ENCODE assay signal across 16 cellular contexts in genomic region chr9:89845321-89845720, GRCh38.
DNase-seq lines count a peak whose midpoint lies in the region; ATAC-seq and TF ChIP-seq lines count a peak whose summit lies in the region.
"Had no signal": no experiment of that assay in that cellular context is flagged by ENCODE, and none has a peak within 500 bp of the region (broad histone marks: within the 10 kb centered on the region; RNA-seq: fewer than 3 reads in every experiment).

No MANE protein-coding gene starts in this region.

- H3K4me3 ChIP-seq in esophagus muscularis mucosa = no peak overlapping the region
- H3K4me3 ChIP-seq in lower leg skin (ENCODE audit: low read depth, poor library complexity, severe bottlenecking) = no peak overlapping the region
- H3K4me3 ChIP-seq in WERI-Rb-1 (ENCODE audit: low read depth, low read length) = no peak overlapping the region
- H3K4me3 ChIP-seq: A549 had no signal

- peak; percentile 70 for DNase-seq in esophagus muscularis mucosa (ENCODE audit: extremely low spot score)
- DNase-seq in lower leg skin (ENCODE audit: low spot score in 2 of 2) = peak; percentile 10 to 50
- DNase-seq in WERI-Rb-1 = no peak
- no peak for DNase-seq in activated CD8-positive, alpha-beta T cell treated with anti-CD3 and anti-CD28 coated beads for 36 hours
- DNase-seq in substantia nigra (lab: John Stamatoyannopoulos, UW) = no peak
- DNase-seq: BE2C; CD8-positive, alpha-beta T cell; COR-L47; EL; H7; IMR-90 had no signal

- CTCF ChIA-PET in activated CD8-positive, alpha-beta T cell treated with anti-CD3 and anti-CD28 coated beads for 36 hours (lab: Charles Lee) = no interaction called here

- POLR2A ChIA-PET in activated CD8-positive, alpha-beta T cell treated with anti-CD3 and anti-CD28 coated beads for 36 hours (lab: Charles Lee) = no interaction called here

- no peaks in the 10 kb centered on the region for H3K27me3 Mint-ChIP-seq in activated CD8-positive, alpha-beta T cell treated with anti-CD3 and anti-CD28 coated beads for 36 hours

- no peaks in the 10 kb centered on the region for H3K4me1 Mint-ChIP-seq in activated CD8-positive, alpha-beta T cell treated with anti-CD3 and anti-CD28 coated beads for 36 hours (ENCODE audit: low read depth)

- TF ChIP-seq CTCF in C4-2B (conservative IDR thresholded peaks at IDR 0.05) (no peak), VCaP (conservative IDR thresholded peaks at IDR 0.05) (no peak), esophagus muscularis mucosa (IDR thresholded peaks at IDR 0.05) (no peak), lower leg skin (IDR thresholded peaks at IDR 0.05) (no peak), WERI-Rb-1 (IDR thresholded peaks at IDR 0.05; ENCODE audit: low read depth, low read length) (no peak)
- no peak for TF ChIP-seq CTCF in activated CD8-positive, alpha-beta T cell treated with anti-CD3 and anti-CD28 coated beads for 36 hours (IDR thresholded peaks at IDR 0.05)

- no peak for ATAC-seq in activated CD8-positive, alpha-beta T cell treated with anti-CD3 and anti-CD28 coated beads for 36 hours
- no peak for ATAC-seq in HG02852 (IDR thresholded peaks at IDR 0.05; ENCODE audit: unreplicated experiment)
- ATAC-seq: A549; CD8-positive, alpha-beta T cell had no signal

- intact Hi-C loops in esophagus muscularis mucosa (cut with DNase I) (no loop called here), lower leg skin (cut with DNase I; ENCODE audit: low total_unique reads) (no loop called here)
- intact Hi-C loops in activated CD8-positive, alpha-beta T cell treated with anti-CD3 and anti-CD28 coated beads for 36 hours (cut with micrococcal nuclease) = no loop called here

- H3K27ac ChIP-seq in C4-2B (peak overlapping the region; percentile 71), VCaP (peak overlapping the region; percentile 68), esophagus muscularis mucosa (replicated peaks in 1 of 4) (no peak overlapping the region), WERI-Rb-1 (no peak overlapping the region), substantia nigra (ENCODE audit: low read depth, low read length, poor library complexity, severe bottlenecking) (no peak overlapping the region)
- H3K27ac ChIP-seq: A549 had no signal

- WGBS in esophagus muscularis mucosa = 53% methylated on average over 2 of the region's 3 CpGs
- 76 to 79% methylated on average over 3 of the region's 3 CpGs for WGBS in lower leg skin, 2 donors

- no peaks in the 10 kb centered on the region for H3K27me3 ChIP-seq in esophagus muscularis mucosa
- no peaks in the 10 kb centered on the region for H3K27me3 ChIP-seq in WERI-Rb-1 (ENCODE audit: insufficient read depth, low read depth, severe bottlenecking)
- H3K27me3 ChIP-seq: BE2C had no signal

- H3K9me3 ChIP-seq in esophagus muscularis mucosa (no peaks in the 10 kb centered on the region), WERI-Rb-1 (ENCODE audit: severe bottlenecking) (no peaks in the 10 kb centered on the region)
- H3K9me3 ChIP-seq: A549, BE2C had no signal

- no peak for TF ChIP-seq POLR2A in esophagus muscularis mucosa (IDR thresholded peaks at IDR 0.05; ENCODE audit: low read depth)
- TF ChIP-seq POLR2A in lower leg skin (IDR thresholded peaks at IDR 0.05) = no peak

- no peaks in the 10 kb centered on the region for H3K36me3 ChIP-seq in esophagus muscularis mucosa
- H3K36me3 ChIP-seq in WERI-Rb-1 = no peaks in the 10 kb centered on the region
- H3K36me3 ChIP-seq: BE2C had no signal

- no peaks in the 10 kb centered on the region for H3K36me3 Mint-ChIP-seq in activated CD8-positive, alpha-beta T cell treated with anti-CD3 and anti-CD28 coated beads for 36 hours (ENCODE audit: low read depth)
- H3K36me3 Mint-ChIP-seq: CD14-positive monocyte; CD8-positive, alpha-beta T cell had no signal

- H3K27ac Mint-ChIP-seq in activated CD8-positive, alpha-beta T cell treated with anti-CD3 and anti-CD28 coated beads for 36 hours = no peak overlapping the region
- H3K27ac Mint-ChIP-seq: CD14-positive monocyte; CD8-positive, alpha-beta T cell had no signal

- TF ChIP-seq EP300 in esophagus muscularis mucosa (IDR thresholded peaks at IDR 0.05) = no peak

- peaks cover 0 to under 1% (median 0%) of the 10 kb centered on the region in 4 donors for H3K4me1 ChIP-seq in esophagus muscularis mucosa
- H3K4me1 ChIP-seq: A549, BE2C had no signal

- H3K4me3 Mint-ChIP-seq in activated CD8-positive, alpha-beta T cell treated with anti-CD3 and anti-CD28 coated beads for 36 hours = no peak overlapping the region
- H3K4me3 Mint-ChIP-seq: CD14-positive monocyte; CD8-positive, alpha-beta T cell had no signal

- H3K9me3 Mint-ChIP-seq in activated CD8-positive, alpha-beta T cell treated with anti-CD3 and anti-CD28 coated beads for 36 hours = no peaks in the 10 kb centered on the region
- H3K9me3 Mint-ChIP-seq: CD14-positive monocyte; CD8-positive, alpha-beta T cell had no signal

Comparison
In these comparisons a context has a peak if more than half of its experiments do, and no peak if none do; other contexts are left out.
1. H3K27ac ChIP-seq: peak in C4-2B (single experiment) and VCaP (single experiment); none in esophagus muscularis mucosa (0 of 4), WERI-Rb-1 (single experiment) and substantia nigra (single experiment).
2. DNase-seq: peak in esophagus muscularis mucosa (single experiment) and lower leg skin (2 of 2); none in WERI-Rb-1 (single experiment), activated CD8-positive, alpha-beta T cell treated with anti-CD3 and anti-CD28 coated beads for 36 hours (single experiment) and substantia nigra (0 of 49).